In the genomic region with DNA sequence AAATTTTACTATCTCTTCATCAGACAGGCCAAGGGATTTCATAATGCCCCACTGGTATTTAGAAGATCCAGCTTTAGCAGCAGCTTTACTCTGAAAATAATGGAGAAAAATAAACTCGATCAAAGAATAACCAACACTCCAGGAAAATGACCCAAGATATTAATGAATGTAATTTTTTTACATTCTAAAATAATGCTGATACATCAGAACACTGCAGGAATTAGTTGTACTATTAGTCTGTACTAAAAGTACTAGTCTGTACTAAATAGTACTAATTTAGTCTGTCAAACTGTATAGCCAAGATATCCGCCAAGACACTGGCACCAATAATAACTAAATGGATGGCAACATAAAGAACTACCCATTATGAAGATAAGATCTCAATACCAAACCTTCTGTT, we compare ENCODE assay signal across 4 cellular contexts.
A peak's percentile ranks its signal among the peaks of the same experiment; 100 is the strongest.
TF ChIP-seq lines count a peak whose summit lies in the region.

No MANE protein-coding gene starts in this region.

TF ChIP-seq in A549, 52 proteins besides CTCF, POLR2A, EP300 and RAD21:
- TF ChIP-seq, protein P1, sequence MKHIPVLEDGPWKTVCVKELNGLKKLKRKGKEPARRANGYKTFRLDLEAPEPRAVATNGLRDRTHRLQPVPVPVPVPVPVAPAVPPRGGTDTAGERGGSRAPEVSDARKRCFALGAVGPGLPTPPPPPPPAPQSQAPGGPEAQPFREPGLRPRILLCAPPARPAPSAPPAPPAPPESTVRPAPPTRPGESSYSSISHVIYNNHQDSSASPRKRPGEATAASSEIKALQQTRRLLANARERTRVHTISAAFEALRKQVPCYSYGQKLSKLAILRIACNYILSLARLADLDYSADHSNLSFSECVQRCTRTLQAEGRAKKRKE (CRISPR knock-in tag; IDR thresholded peaks at IDR 0.05; ENCODE audit: low read depth), result no peak
- TF ChIP-seq MAFK (IDR thresholded peaks at IDR 0.05; ENCODE audit: partially characterized antibody), result peak; percentile 84
- TF ChIP-seq HDAC2 (IDR thresholded peaks at IDR 0.05), result no peak
- TF ChIP-seq, protein P2, sequence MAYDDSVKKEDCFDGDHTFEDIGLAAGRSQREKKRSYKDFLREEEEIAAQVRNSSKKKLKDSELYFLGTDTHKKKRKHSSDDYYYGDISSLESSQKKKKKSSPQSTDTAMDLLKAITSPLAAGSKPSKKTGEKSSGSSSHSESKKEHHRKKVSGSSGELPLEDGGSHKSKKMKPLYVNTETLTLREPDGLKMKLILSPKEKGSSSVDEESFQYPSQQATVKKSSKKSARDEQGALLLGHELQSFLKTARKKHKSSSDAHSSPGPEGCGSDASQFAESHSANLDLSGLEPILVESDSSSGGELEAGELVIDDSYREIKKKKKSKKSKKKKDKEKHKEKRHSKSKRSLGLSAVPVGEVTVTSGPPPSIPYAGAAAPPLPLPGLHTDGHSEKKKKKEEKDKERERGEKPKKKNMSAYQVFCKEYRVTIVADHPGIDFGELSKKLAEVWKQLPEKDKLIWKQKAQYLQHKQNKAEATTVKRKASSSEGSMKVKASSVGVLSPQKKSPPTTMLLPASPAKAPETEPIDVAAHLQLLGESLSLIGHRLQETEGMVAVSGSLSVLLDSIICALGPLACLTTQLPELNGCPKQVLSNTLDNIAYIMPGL (CRISPR knock-in tag; IDR thresholded peaks at IDR 0.05; ENCODE audit: borderline replicate concordance), result no peak
- no peak for TF ChIP-seq NFE2L2 (conservative IDR thresholded peaks at IDR 0.05; ENCODE audit: low read length)
- TF ChIP-seq CBX2 (IDR thresholded peaks at IDR 0.05; ENCODE audit: borderline replicate concordance, low read depth), result no peak

TF ChIP-seq in IMR-90, 13 proteins besides CTCF, POLR2A, EP300 and RAD21:
- TF ChIP-seq MAFK (IDR thresholded peaks at IDR 0.05; ENCODE audit: low read depth, low read length), result peak; percentile 65
- no peak for TF ChIP-seq CEBPB (IDR thresholded peaks at IDR 0.05; ENCODE audit: low read depth, low read length)
- no peak for TF ChIP-seq RFX5 (IDR thresholded peaks at IDR 0.05; ENCODE audit: low read depth, low read length)
- no peak for TF ChIP-seq BHLHE40 (IDR thresholded peaks at IDR 0.05; ENCODE audit: low read depth, low read length)

TF ChIP-seq in K562, 482 proteins besides CTCF, POLR2A, EP300 and RAD21:
- TF ChIP-seq MAFF (IDR thresholded peaks at IDR 0.05; ENCODE audit: low read length) (peak; percentile 46), MAFK (IDR thresholded peaks at IDR 0.05; ENCODE audit: low read length) (peak; percentile 46; the same call in 1 of the 2 replicates), IRF2 (CRISPR knock-in tag; IDR thresholded peaks at IDR 0.05) (no peak), C11orf30 (IDR thresholded peaks at IDR 0.05; ENCODE audit: low read depth) (peak; percentile 75; the same call in 1 of the 2 replicates), ZNF316 (IDR thresholded peaks at IDR 0.05) (peak; percentile 91), MAFG (tag; conservative IDR thresholded peaks at IDR 0.05) (peak; percentile 62)
- TF ChIP-seq, protein P3, sequence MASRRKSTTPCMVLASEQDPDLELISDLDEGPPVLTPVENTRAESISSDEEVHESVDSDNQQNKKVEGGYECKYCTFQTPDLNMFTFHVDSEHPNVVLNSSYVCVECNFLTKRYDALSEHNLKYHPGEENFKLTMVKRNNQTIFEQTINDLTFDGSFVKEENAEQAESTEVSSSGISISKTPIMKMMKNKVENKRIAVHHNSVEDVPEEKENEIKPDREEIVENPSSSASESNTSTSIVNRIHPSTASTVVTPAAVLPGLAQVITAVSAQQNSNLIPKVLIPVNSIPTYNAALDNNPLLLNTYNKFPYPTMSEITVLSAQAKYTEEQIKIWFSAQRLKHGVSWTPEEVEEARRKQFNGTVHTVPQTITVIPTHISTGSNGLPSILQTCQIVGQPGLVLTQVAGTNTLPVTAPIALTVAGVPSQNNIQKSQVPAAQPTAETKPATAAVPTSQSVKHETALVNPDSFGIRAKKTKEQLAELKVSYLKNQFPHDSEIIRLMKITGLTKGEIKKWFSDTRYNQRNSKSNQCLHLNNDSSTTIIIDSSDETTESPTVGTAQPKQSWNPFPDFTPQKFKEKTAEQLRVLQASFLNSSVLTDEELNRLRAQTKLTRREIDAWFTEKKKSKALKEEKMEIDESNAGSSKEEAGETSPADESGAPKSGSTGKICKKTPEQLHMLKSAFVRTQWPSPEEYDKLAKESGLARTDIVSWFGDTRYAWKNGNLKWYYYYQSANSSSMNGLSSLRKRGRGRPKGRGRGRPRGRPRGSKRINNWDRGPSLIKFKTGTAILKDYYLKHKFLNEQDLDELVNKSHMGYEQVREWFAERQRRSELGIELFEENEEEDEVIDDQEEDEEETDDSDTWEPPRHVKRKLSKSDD (conservative IDR thresholded peaks at IDR 0.05; ENCODE audit: low read length), result no peak

TF ChIP-seq in SK-N-SH, 30 proteins besides CTCF, POLR2A, EP300 and RAD21:
- TF ChIP-seq, protein P4, sequence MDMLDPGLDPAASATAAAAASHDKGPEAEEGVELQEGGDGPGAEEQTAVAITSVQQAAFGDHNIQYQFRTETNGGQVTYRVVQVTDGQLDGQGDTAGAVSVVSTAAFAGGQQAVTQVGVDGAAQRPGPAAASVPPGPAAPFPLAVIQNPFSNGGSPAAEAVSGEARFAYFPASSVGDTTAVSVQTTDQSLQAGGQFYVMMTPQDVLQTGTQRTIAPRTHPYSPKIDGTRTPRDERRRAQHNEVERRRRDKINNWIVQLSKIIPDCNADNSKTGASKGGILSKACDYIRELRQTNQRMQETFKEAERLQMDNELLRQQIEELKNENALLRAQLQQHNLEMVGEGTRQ (IDR thresholded peaks at IDR 0.05; ENCODE audit: borderline replicate concordance, low read depth, low read length), result no peak
- TF ChIP-seq TAF1 (IDR thresholded peaks at IDR 0.05; ENCODE audit: borderline replicate concordance, low read depth, low read length), result no peak
- TF ChIP-seq, protein P5, sequence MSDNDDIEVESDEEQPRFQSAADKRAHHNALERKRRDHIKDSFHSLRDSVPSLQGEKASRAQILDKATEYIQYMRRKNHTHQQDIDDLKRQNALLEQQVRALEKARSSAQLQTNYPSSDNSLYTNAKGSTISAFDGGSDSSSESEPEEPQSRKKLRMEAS (IDR thresholded peaks at IDR 0.05; ENCODE audit: low read depth), result no peak
- no peak for TF ChIP-seq SIN3A (IDR thresholded peaks at IDR 0.05; ENCODE audit: borderline replicate concordance, low read depth, low read length)
- TF ChIP-seq RCOR1 (IDR thresholded peaks at IDR 0.05; ENCODE audit: low read length), result no peak
- TF ChIP-seq, protein P6, sequence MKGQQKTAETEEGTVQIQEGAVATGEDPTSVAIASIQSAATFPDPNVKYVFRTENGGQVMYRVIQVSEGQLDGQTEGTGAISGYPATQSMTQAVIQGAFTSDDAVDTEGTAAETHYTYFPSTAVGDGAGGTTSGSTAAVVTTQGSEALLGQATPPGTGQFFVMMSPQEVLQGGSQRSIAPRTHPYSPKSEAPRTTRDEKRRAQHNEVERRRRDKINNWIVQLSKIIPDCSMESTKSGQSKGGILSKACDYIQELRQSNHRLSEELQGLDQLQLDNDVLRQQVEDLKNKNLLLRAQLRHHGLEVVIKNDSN (IDR thresholded peaks at IDR 0.05; ENCODE audit: borderline replicate concordance, low read depth), result no peak
- TF ChIP-seq, protein P7, sequence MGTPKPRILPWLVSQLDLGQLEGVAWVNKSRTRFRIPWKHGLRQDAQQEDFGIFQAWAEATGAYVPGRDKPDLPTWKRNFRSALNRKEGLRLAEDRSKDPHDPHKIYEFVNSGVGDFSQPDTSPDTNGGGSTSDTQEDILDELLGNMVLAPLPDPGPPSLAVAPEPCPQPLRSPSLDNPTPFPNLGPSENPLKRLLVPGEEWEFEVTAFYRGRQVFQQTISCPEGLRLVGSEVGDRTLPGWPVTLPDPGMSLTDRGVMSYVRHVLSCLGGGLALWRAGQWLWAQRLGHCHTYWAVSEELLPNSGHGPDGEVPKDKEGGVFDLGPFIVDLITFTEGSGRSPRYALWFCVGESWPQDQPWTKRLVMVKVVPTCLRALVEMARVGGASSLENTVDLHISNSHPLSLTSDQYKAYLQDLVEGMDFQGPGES (IDR thresholded peaks at IDR 0.05; ENCODE audit: low read depth, low read length), result no peak
- TF ChIP-seq, protein P8, sequence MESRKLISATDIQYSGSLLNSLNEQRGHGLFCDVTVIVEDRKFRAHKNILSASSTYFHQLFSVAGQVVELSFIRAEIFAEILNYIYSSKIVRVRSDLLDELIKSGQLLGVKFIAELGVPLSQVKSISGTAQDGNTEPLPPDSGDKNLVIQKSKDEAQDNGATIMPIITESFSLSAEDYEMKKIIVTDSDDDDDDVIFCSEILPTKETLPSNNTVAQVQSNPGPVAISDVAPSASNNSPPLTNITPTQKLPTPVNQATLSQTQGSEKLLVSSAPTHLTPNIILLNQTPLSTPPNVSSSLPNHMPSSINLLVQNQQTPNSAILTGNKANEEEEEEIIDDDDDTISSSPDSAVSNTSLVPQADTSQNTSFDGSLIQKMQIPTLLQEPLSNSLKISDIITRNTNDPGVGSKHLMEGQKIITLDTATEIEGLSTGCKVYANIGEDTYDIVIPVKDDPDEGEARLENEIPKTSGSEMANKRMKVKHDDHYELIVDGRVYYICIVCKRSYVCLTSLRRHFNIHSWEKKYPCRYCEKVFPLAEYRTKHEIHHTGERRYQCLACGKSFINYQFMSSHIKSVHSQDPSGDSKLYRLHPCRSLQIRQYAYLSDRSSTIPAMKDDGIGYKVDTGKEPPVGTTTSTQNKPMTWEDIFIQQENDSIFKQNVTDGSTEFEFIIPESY (IDR thresholded peaks at IDR 0.05; ENCODE audit: borderline replicate concordance, low read depth), result no peak
- TF ChIP-seq MXI1 (IDR thresholded peaks at IDR 0.05; ENCODE audit: low read depth, low read length), result no peak
- TF ChIP-seq YY1 (IDR thresholded peaks at IDR 0.05; ENCODE audit: low read depth), result no peak
